Comparison of ENCODE assay signal across 2 cellular contexts in the genomic region with DNA sequence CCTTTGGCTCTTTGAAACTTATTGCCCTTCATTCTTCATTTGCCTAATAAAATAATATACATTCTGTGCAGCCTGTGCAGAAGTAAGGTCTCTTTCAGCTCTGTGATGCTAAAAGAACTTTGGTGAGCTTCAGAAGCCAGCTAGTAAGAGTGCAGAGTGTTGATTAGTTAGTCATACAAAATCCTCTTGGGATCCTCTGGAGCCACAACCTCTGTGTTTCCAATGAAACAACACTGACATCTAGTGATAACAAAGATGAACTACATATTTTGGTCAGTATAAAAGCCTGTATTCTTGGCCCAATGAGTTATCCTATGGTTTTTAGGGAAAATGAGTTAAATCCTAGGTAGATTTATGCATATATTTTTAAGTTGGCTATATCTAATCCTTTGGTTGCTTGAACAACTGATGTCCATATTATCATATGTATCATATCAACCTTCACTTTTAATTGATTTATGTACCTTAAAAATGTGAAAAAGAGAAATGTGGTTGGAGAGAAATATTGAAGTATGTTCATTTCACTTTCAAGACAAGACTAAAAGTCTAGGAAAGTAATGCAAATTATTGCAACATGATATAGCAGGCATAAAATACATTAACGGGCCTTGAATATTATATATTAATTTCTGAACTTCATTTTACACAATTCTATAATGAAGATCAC.
A peak's percentile ranks its signal among the peaks of the same experiment; 100 is the strongest.
TF ChIP-seq lines count a peak whose summit lies in the region.

No MANE protein-coding gene starts in this region.

TF ChIP-seq in IMR-90, 13 proteins besides CTCF, POLR2A, EP300 and RAD21:
- TF ChIP-seq CHD1 (IDR thresholded peaks at IDR 0.05; ENCODE audit: low read depth, low read length) (no peak), SMC3 (IDR thresholded peaks at IDR 0.05; ENCODE audit: low read depth, low read length) (peak; percentile 55), RFX5 (IDR thresholded peaks at IDR 0.05; ENCODE audit: low read depth, low read length) (no peak)

TF ChIP-seq in H1, 55 proteins besides CTCF, POLR2A, EP300 and RAD21:
- TF ChIP-seq CTBP2 (IDR thresholded peaks at IDR 0.05; ENCODE audit: borderline replicate concordance, insufficient read depth, insufficient read length, low read length) = no peak
- TF ChIP-seq BACH1 (IDR thresholded peaks at IDR 0.05; ENCODE audit: low read length) = no peak
- no peak for TF ChIP-seq SAP30 (IDR thresholded peaks at IDR 0.05; ENCODE audit: insufficient read depth, insufficient replicate concordance, low read length)
- no peak for TF ChIP-seq EGR1 (IDR thresholded peaks at IDR 0.05; ENCODE audit: borderline replicate concordance, low read depth, low read length)
- TF ChIP-seq HDAC6 (IDR thresholded peaks at IDR 0.05; ENCODE audit: low read depth, low read length) = no peak
- no peak for TF ChIP-seq KDM4A (IDR thresholded peaks at IDR 0.05; ENCODE audit: low read depth, low read length, severe bottlenecking)
- TF ChIP-seq ASH2L (IDR thresholded peaks at IDR 0.05; ENCODE audit: low read length) = no peak
- TF ChIP-seq YY1 (IDR thresholded peaks at IDR 0.05; ENCODE audit: low read depth, low read length) = no peak
- no peak for TF ChIP-seq RFX5 (IDR thresholded peaks at IDR 0.05; ENCODE audit: borderline replicate concordance, low read depth, low read length)
- TF ChIP-seq HDAC2 (IDR thresholded peaks at IDR 0.05; ENCODE audit: borderline replicate concordance in 1 of 2, low read depth in 2 of 2, low read length in 2 of 2) = no peak
- TF ChIP-seq CBX8 (IDR thresholded peaks at IDR 0.05; ENCODE audit: borderline replicate concordance, low read depth, low read length) = no peak
